Comparison of ENCODE assay signal across 8 cellular contexts in the genomic region with DNA sequence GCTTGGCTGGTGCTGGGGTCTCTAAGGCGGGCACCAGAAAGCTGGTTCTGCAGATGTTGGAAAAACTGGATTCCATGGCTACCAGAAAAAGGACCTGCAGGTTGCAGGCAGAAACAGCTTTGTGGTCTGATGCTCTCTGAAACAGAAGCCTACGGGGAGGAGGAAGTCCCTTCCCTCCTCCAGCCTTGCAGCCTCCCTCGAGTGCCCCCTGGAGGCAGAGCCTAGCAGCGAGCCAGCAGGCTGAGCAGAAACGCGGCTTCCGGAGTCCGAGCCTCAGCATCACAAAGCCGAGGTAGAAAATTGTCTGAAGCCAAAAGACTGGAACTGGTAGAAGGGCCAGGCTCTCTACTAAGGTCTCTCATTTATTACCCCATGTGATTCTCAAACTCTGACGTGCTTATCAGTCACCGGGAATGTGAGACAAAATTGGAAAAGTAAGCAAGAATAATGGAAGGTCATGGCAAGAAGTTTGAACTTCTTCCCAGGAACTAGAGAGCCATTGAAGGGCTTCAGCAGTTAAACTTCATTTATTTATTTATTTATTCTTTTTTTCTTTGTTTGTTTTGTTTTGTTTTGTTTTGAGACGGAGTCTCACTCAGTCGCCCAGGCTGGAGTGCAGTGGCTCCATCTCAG.
A peak's percentile ranks its signal among the peaks of the same experiment; 100 is the strongest.
DNase-seq lines count a peak whose midpoint lies in the region; ATAC-seq and TF ChIP-seq lines count a peak whose summit lies in the region.

No MANE protein-coding gene starts in this region.

- H3K36me3 ChIP-seq in RWPE2 (ENCODE audit: low read depth) (no peaks in the 10 kb centered on the region), thoracic aorta (no peaks in the 10 kb centered on the region)

- peak overlapping the region; percentile 37 for H3K4me3 ChIP-seq in Jurkat, Clone E6-1 (ENCODE audit: low read length)
- H3K4me3 ChIP-seq in RWPE2 (ENCODE audit: severe bottlenecking) (no peak overlapping the region), fibroblast of villous mesenchyme (ENCODE audit: low read depth, low read length) (no peak overlapping the region), thoracic aorta (peak overlapping the region; percentile 52)

- H3K4me1 ChIP-seq in RWPE2 (ENCODE audit: insufficient read depth, poor library complexity, severe bottlenecking) (no peaks in the 10 kb centered on the region), thoracic aorta (ENCODE audit: control insufficient read depth in 1 of 2, low read depth in 2 of 2) (peaks cover 0 to 5% of the 10 kb centered on the region in 2 donors)

- TF ChIP-seq CTCF in RWPE2 (IDR thresholded peaks at IDR 0.05; ENCODE audit: poor library complexity, severe bottlenecking), result peak; percentile 73
- TF ChIP-seq CTCF in fibroblast of villous mesenchyme (IDR thresholded peaks at IDR 0.05; ENCODE audit: insufficient read depth, low read depth, low read length), result peak; percentile 100
- peak; percentile 76 for TF ChIP-seq CTCF in thoracic aorta (IDR thresholded peaks at IDR 0.05)

- peaks cover 27% of the 10 kb centered on the region for H3K4me1 Mint-ChIP-seq in activated T-helper 17 cell treated with anti-CD3 and anti-CD28 coated beads, Interleukin-2, amount 50 U/mL, for 72 hours

- H3K27me3 ChIP-seq in RWPE2 (ENCODE audit: insufficient read depth, poor library complexity, severe bottlenecking) (no peaks in the 10 kb centered on the region), thoracic aorta (replicated peaks; ENCODE audit: insufficient read depth) (no peaks in the 10 kb centered on the region)

- no peaks in the 10 kb centered on the region for H3K27me3 Mint-ChIP-seq in activated T-helper 17 cell treated with anti-CD3 and anti-CD28 coated beads, Interleukin-2, amount 50 U/mL, for 72 hours

- peak; percentile 92 for ATAC-seq in GM21723 (IDR thresholded peaks at IDR 0.05; ENCODE audit: unreplicated experiment)
- ATAC-seq in RWPE2 (ENCODE audit: low read depth), result peak; percentile 70; the same call in 2 of the 3 replicates
- peak; percentile 77 for ATAC-seq in activated T-helper 17 cell treated with anti-CD3 and anti-CD28 coated beads, Interleukin-2, amount 50 U/mL, for 72 hours (replicated peaks)
- peak; percentile 56 for ATAC-seq in thoracic aorta (ENCODE audit: insufficient number of reproducible peaks, low FRiP score, low read depth)

- H3K27ac Mint-ChIP-seq in activated T-helper 17 cell treated with anti-CD3 and anti-CD28 coated beads, Interleukin-2, amount 50 U/mL, for 72 hours, result peak overlapping the region; percentile 64

- peaks cover 5% of the 10 kb centered on the region for H3K36me3 Mint-ChIP-seq in activated T-helper 17 cell treated with anti-CD3 and anti-CD28 coated beads, Interleukin-2, amount 50 U/mL, for 72 hours (ENCODE audit: low read depth)

- peak overlapping the region; percentile 64 for H3K4me3 Mint-ChIP-seq in activated T-helper 17 cell treated with anti-CD3 and anti-CD28 coated beads, Interleukin-2, amount 50 U/mL, for 72 hours

- DNase-seq in EL (peak; percentile 82), RWPE2 (ENCODE audit: low spot score) (peak; percentile 59), fibroblast of villous mesenchyme (ENCODE audit: low read depth) (peak; percentile 74), occipital lobe (lab: John Stamatoyannopoulos, UW) (peak; percentile 59), thoracic aorta (ENCODE audit: low spot score) (peak; percentile 42)
- peak; percentile 85 for DNase-seq in Jurkat, Clone E6-1 (ENCODE audit: low read depth, low spot score)

- no peaks in the 10 kb centered on the region for H3K9me3 Mint-ChIP-seq in activated T-helper 17 cell treated with anti-CD3 and anti-CD28 coated beads, Interleukin-2, amount 50 U/mL, for 72 hours

- H3K27ac ChIP-seq in RWPE2 (ENCODE audit: poor library complexity, severe bottlenecking) (no peak overlapping the region), thoracic aorta (no peak overlapping the region)

- no peaks in the 10 kb centered on the region for H3K9me3 ChIP-seq in RWPE2 (ENCODE audit: severe bottlenecking)
- no peaks in the 10 kb centered on the region for H3K9me3 ChIP-seq in thoracic aorta

Comparison
In these comparisons a context has a peak if more than half of its experiments do, and no peak if none do; other contexts are left out.
1. H3K4me3 ChIP-seq: peak in Jurkat, Clone E6-1 (single experiment) and thoracic aorta (single experiment); none in RWPE2 (single experiment) and fibroblast of villous mesenchyme (single experiment).
2. Peak in every context shown above with its lines, with median percentiles within 50 percentile points of each other: DNase-seq, ATAC-seq and CTCF ChIP-seq.